Comparison of ENCODE assay signal across 7 cellular contexts in genomic region chr18:59139615-59140286, GRCh38. TPM values are rescaled to one million over a fixed set of nuclear protein-coding genes. Genes with fewer than 3 reads are reported as not detected.
DNase-seq lines count a peak whose midpoint lies in the region; ATAC-seq, FAIRE-seq and TF ChIP-seq lines count a peak whose summit lies in the region.

Gene SEC11C (plus strand): TSS chr18:59139884. CDS start chr18:59139949, 65 bp downstream.

- no peak within 1 kb of the TSS for H3K27ac ChIP-seq in iPS DF 6.9 (ENCODE audit: low read length)
- peak within 1 kb of the TSS; percentile 84 to 93 (median 90) for H3K27ac ChIP-seq in gastrocnemius medialis

- intact Hi-C loops in gastrocnemius medialis (cut with DNase I; ENCODE audit: low total_unique reads): loop anchor here (1.0 to 5.0 kb wide), 2 partner anchors 220 to 1507 kb away; partner anchors contain the start of gene LMAN1

- DNase-seq in NCI-H2107 treated with DMSO at 0.1 percent for 48 hours (lab: John Stamatoyannopoulos, UW; ENCODE audit: unreplicated experiment) (peak; percentile 95), iPS DF 6.9 (ENCODE audit: low read depth, low spot score) (peak; percentile 91), gastrocnemius medialis (peak; percentile 96 to 97)

- no peaks in the 10 kb centered on the region for H3K9me3 ChIP-seq in iPS DF 6.9 (ENCODE audit: control insufficient read depth, insufficient read depth, low read length)
- no peaks in the 10 kb centered on the region for H3K9me3 ChIP-seq in gastrocnemius medialis

- H3K4me3 Mint-ChIP-seq in brain: peak within 1 kb of the TSS; percentile 90 to 97 (median 94)

- ATAC-seq in GM18520 (IDR thresholded peaks at IDR 0.05; ENCODE audit: unreplicated experiment) (peak; percentile 71), HG03064 (IDR thresholded peaks at IDR 0.05; ENCODE audit: low read depth, unreplicated experiment) (peak; percentile 73), gastrocnemius medialis (peak; percentile 97 to 98)

- H3K27me3 Mint-ChIP-seq in brain: peaks cover 41% of the 10 kb centered on the region

- H3K27ac Mint-ChIP-seq in brain: peak within 1 kb of the TSS; percentile 93 to 100 (median 98)

- TF ChIP-seq POLR2A in gastrocnemius medialis (IDR thresholded peaks at IDR 0.05): peak; percentile 26 to 46

- H3K27me3 ChIP-seq in iPS DF 6.9 (ENCODE audit: control insufficient read depth, insufficient read depth, low read length): no peaks in the 10 kb centered on the region
- H3K27me3 ChIP-seq in gastrocnemius medialis: no peaks in the 10 kb centered on the region

- no peaks in the 10 kb centered on the region for H3K9me3 Mint-ChIP-seq in brain

- no CpG with 5 or more reads among the region's 55 CpGs for WGBS in iPS DF 6.9 (ENCODE audit: insufficient coverage, insufficient read length)

- H3K36me3 ChIP-seq in iPS DF 6.9 (ENCODE audit: control insufficient read depth, insufficient read depth, low read length) (no peaks in the 10 kb centered on the region), gastrocnemius medialis (no peaks in the 10 kb centered on the region)

- peak within 1 kb of the TSS; percentile 94 for H3K4me3 ChIP-seq in iPS DF 6.9 (ENCODE audit: low read length)
- peak within 1 kb of the TSS; percentile 81 to 99 (median 88) for H3K4me3 ChIP-seq in gastrocnemius medialis

- H3K4me1 ChIP-seq in iPS DF 6.9 (ENCODE audit: control insufficient read depth, insufficient read depth, low read length) (no peaks in the 10 kb centered on the region), gastrocnemius medialis (peaks cover 6 to 20% of the 10 kb centered on the region in 2 donors)

- in situ Hi-C loops in gastrocnemius medialis (cut with MboI; ENCODE audit: low sequenced_read_pairs in 4 of 4): loop anchor here in 2 of 4 donors (10.0 to 25.0 kb wide), 2 partner anchors 102 to 225 kb away; no protein-coding TSS in a partner anchor

- peaks cover 43% of the 10 kb centered on the region for H3K4me1 Mint-ChIP-seq in brain

- peak; percentile 49 for FAIRE-seq in TTC549 (lab: Jason Lieb, UNC)

- TF ChIP-seq CTCF in brain (conservative IDR thresholded peaks at IDR 0.05) (no peak), gastrocnemius medialis (IDR thresholded peaks at IDR 0.05 in 4 of 5, conservative IDR thresholded peaks at IDR 0.05 in 1 of 5) (no peak)

- no peaks in the 10 kb centered on the region for H3K36me3 Mint-ChIP-seq in brain

RNA-seq across cellular contexts. Expression of gene SEC11C, which starts in this region (rescaled TPM):
- 573 TPM for polyA plus RNA-seq in brain (ENCODE audit: insufficient read depth, low read depth, low replicate concordance)
- total RNA-seq in gastrocnemius medialis: 10 to 100 TPM in 3 of 4 donors, 1 to 10 TPM in 1; 7.7 to 17.1 (median 13.1) TPM
